In the genomic region with DNA sequence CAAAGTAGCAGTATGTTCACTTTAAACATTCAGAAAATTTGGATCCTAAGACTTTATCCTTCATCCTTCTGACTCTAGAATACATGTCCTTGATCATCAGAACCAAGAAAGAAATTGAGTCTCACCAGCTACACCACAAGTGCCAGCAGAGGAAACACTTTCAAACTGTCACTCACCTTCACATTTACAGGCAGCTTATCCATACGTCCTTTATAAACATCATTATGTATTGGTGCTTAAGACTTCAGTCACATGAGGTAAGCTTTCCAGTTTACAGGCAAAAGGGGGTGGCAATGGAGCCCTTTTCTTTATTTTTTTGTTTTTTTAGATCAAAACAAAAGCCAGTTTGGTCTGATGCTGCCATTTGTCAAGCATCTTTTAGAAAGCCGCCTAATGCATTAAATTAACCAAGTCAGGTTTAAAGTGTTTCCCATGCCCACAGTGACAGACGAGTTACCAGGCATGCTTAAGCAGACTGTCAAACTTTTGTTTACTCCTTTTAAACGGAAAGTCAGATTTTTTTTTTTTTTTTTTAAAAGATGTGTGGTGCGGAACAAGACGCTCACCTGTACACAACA, we compare ENCODE assay signal across 8 cellular contexts. TPM values are rescaled to one million over a fixed set of nuclear protein-coding genes. Genes with fewer than 3 reads are reported as not detected.
A peak's percentile ranks its signal among the peaks of the same experiment; 100 is the strongest.
DNase-seq lines count a peak whose midpoint lies in the region; ATAC-seq and TF ChIP-seq lines count a peak whose summit lies in the region.

No MANE protein-coding gene starts in this region.

- intact Hi-C loops in heart left ventricle (cut with DNase I), result loop anchor here (1.0 to 5.0 kb wide), 7 partner anchors 68 to 169 kb away; a partner anchor contains a TSS
- intact Hi-C loops in left cardiac atrium (cut with DNase I), result loop anchor here (5.0 to 10.0 kb wide), 3 partner anchors 73 to 171 kb away; a partner anchor contains a TSS
- intact Hi-C loops in left lung (cut with DNase I), result loop anchor here in 1 of 2 donors (10.0 kb wide), 1 partner anchor 71 kb away; no protein-coding TSS in a partner anchor
- intact Hi-C loops in tibial artery (cut with DNase I; ENCODE audit: low total_unique reads), result loop anchor here (1.0 to 5.0 kb wide), 2 partner anchors 72 to 168 kb away; a partner anchor contains a TSS

- H3K27me3 Mint-ChIP-seq in activated naive CD8-positive, alpha-beta T cell treated with anti-CD3 and anti-CD28 coated beads, Interleukin-2, amount 10 ng/mL, durations not matched to agents 7 days and 5 days, result peaks cover 2% of the 10 kb centered on the region

- H3K4me1 ChIP-seq in heart left ventricle, result peaks cover 0 to 20% (median 10%) of the 10 kb centered on the region in 12 donors
- peaks cover 8 to 16% of the 10 kb centered on the region in 2 donors for H3K4me1 ChIP-seq in left lung
- peaks cover 0 to 27% (median 13%) of the 10 kb centered on the region in 4 donors for H3K4me1 ChIP-seq in tibial artery

- TF ChIP-seq POLR2A in heart left ventricle (IDR thresholded peaks at IDR 0.05), result no peak

- peaks cover 0 to 10% (median 4%) of the 10 kb centered on the region in 9 donors for H3K36me3 ChIP-seq in heart left ventricle
- H3K36me3 ChIP-seq in left lung, result peaks cover 0 to 7% of the 10 kb centered on the region in 2 donors
- H3K36me3 ChIP-seq in tibial artery, result peaks cover 4 to 7% (median 5%) of the 10 kb centered on the region in 3 donors

- H3K4me3 Mint-ChIP-seq in activated naive CD8-positive, alpha-beta T cell treated with anti-CD3 and anti-CD28 coated beads, Interleukin-2, amount 10 ng/mL, durations not matched to agents 7 days and 5 days, result peak overlapping the region; percentile 78

- 27 to 30% (median 29%) methylated on average over 6 of the region's 6 CpGs for WGBS in heart left ventricle, 4 donors

- H3K36me3 Mint-ChIP-seq in activated naive CD8-positive, alpha-beta T cell treated with anti-CD3 and anti-CD28 coated beads, Interleukin-2, amount 10 ng/mL, durations not matched to agents 7 days and 5 days, result peaks cover 22% of the 10 kb centered on the region

- DNase-seq in heart left ventricle (no peak), left cardiac atrium (no peak), left lung (no peak), tibial artery (no peak), iPS-NIHi11 (ENCODE audit: low spot score) (no peak)
- no peak for DNase-seq in activated naive CD8-positive, alpha-beta T cell treated with anti-CD3 and anti-CD28 coated beads, Interleukin-2, amount 10 ng/mL, durations not matched to agents 7 days and 5 days

- ATAC-seq in heart left ventricle (no peak), left cardiac atrium (no peak), left lung (no peak), HG03175 (IDR thresholded peaks at IDR 0.05; ENCODE audit: unreplicated experiment) (no peak), GM21576 (IDR thresholded peaks at IDR 0.05; ENCODE audit: unreplicated experiment) (no peak)
- ATAC-seq in activated naive CD8-positive, alpha-beta T cell treated with anti-CD3 and anti-CD28 coated beads, Interleukin-2, amount 10 ng/mL, durations not matched to agents 7 days and 5 days (ENCODE audit: low read depth), result no peak

- H3K9me3 Mint-ChIP-seq in activated naive CD8-positive, alpha-beta T cell treated with anti-CD3 and anti-CD28 coated beads, Interleukin-2, amount 10 ng/mL, durations not matched to agents 7 days and 5 days, result no peaks in the 10 kb centered on the region

- no peaks in the 10 kb centered on the region for H3K27me3 ChIP-seq in heart left ventricle
- no peaks in the 10 kb centered on the region for H3K27me3 ChIP-seq in left lung
- no peaks in the 10 kb centered on the region for H3K27me3 ChIP-seq in tibial artery

- H3K9me3 ChIP-seq in heart left ventricle (no peaks in the 10 kb centered on the region), left lung (no peaks in the 10 kb centered on the region), tibial artery (no peaks in the 10 kb centered on the region)

- H3K27ac Mint-ChIP-seq in activated naive CD8-positive, alpha-beta T cell treated with anti-CD3 and anti-CD28 coated beads, Interleukin-2, amount 10 ng/mL, durations not matched to agents 7 days and 5 days, result peak overlapping the region; percentile 74

- H3K4me3 ChIP-seq in heart left ventricle, result peak overlapping the region in 11 of 12 donors; percentile 56 to 85 (median 71)
- peak overlapping the region; percentile 55 to 58 for H3K4me3 ChIP-seq in left lung
- peak overlapping the region; percentile 77 to 82 for H3K4me3 ChIP-seq in tibial artery

- POLR2A ChIA-PET in activated naive CD8-positive, alpha-beta T cell treated with anti-CD3 and anti-CD28 coated beads, Interleukin-2, amount 10 ng/mL, durations not matched to agents 7 days and 5 days (lab: Charles Lee), result interaction anchor here (1.2 to 1.8 kb wide), 5 partner anchors 10 to 167 kb away, joined by 3 to 11 read pairs (median 5); no protein-coding TSS in a partner anchor

- TF ChIP-seq CTCF in heart left ventricle (IDR thresholded peaks at IDR 0.05), result no peak
- TF ChIP-seq CTCF in left lung (IDR thresholded peaks at IDR 0.05), result no peak
- no peak for TF ChIP-seq CTCF in tibial artery (IDR thresholded peaks at IDR 0.05)

- H3K4me1 Mint-ChIP-seq in activated naive CD8-positive, alpha-beta T cell treated with anti-CD3 and anti-CD28 coated beads, Interleukin-2, amount 10 ng/mL, durations not matched to agents 7 days and 5 days, result peaks cover 15% of the 10 kb centered on the region

- H3K27ac ChIP-seq in heart left ventricle (peak overlapping the region in 10 of 12 donors; percentile 90 to 97 (median 94)), left lung (peak overlapping the region in 1 of 2 donors; percentile 94), tibial artery (peak overlapping the region; percentile 82 to 91)

RNA-seq across cellular contexts. Expression of a gene that starts 1.0 kb away (rescaled TPM):
- 10 to 100 TPM; 12.5 to 29.1 (median 17.6) TPM for total RNA-seq in heart left ventricle
- 10 to 100 TPM in 1 of 2 donors, 1 to 10 TPM in 1; 8.2 to 21.3 TPM for polyA plus RNA-seq in heart left ventricle
- 10 to 100 TPM; 23.5 to 23.7 TPM for total RNA-seq in left cardiac atrium
- total RNA-seq in activated naive CD8-positive, alpha-beta T cell treated with anti-CD3 and anti-CD28 coated beads, Interleukin-2, amount 10 ng/mL, durations not matched to agents 7 days and 5 days, result 10 to 100 TPM; 23.7 to 25.4 TPM
- total RNA-seq in left lung, result 10 to 100 TPM; 30.8 to 32.9 TPM
